In the genomic region with DNA sequence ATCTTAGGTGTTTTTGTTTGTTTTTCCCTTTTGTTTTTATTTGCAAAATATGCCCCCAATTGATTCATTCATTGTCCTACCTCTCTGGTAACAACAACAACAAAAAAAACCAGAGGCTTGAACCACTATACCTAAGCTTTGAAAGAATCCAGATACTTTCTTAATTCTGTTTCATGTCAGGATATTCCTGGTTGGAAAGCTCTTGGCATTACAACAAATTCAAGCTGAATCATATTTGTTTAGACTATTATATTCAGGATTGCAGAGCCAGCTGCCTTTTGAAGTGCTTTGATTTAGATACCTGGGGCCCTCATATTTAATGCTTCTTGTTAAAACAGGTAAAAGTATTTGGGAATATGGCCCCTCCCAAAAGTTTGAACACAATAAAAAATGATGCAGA, we compare ENCODE assay signal across 2 cellular contexts.
TF ChIP-seq lines count a peak whose summit lies in the region.

No MANE protein-coding gene starts in this region.

TF ChIP-seq in A549, 52 proteins besides CTCF, POLR2A, EP300 and RAD21 (continued from another document and continues in another):
- TF ChIP-seq, protein P1, sequence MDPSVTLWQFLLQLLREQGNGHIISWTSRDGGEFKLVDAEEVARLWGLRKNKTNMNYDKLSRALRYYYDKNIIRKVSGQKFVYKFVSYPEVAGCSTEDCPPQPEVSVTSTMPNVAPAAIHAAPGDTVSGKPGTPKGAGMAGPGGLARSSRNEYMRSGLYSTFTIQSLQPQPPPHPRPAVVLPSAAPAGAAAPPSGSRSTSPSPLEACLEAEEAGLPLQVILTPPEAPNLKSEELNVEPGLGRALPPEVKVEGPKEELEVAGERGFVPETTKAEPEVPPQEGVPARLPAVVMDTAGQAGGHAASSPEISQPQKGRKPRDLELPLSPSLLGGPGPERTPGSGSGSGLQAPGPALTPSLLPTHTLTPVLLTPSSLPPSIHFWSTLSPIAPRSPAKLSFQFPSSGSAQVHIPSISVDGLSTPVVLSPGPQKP (IDR thresholded peaks at IDR 0.05; ENCODE audit: low read depth, low read length), result no peak
- TF ChIP-seq, protein P2, sequence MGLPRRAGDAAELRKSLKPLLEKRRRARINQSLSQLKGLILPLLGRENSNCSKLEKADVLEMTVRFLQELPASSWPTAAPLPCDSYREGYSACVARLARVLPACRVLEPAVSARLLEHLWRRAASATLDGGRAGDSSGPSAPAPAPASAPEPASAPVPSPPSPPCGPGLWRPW (IDR thresholded peaks at IDR 0.05), result no peak
- TF ChIP-seq, protein P3, sequence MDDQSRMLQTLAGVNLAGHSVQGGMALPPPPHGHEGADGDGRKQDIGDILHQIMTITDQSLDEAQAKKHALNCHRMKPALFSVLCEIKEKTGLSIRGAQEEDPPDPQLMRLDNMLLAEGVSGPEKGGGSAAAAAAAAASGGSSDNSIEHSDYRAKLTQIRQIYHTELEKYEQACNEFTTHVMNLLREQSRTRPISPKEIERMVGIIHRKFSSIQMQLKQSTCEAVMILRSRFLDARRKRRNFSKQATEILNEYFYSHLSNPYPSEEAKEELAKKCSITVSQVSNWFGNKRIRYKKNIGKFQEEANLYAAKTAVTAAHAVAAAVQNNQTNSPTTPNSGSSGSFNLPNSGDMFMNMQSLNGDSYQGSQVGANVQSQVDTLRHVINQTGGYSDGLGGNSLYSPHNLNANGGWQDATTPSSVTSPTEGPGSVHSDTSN (IDR thresholded peaks at IDR 0.05), result no peak
- TF ChIP-seq EHMT2 (IDR thresholded peaks at IDR 0.05; ENCODE audit: low read depth) (no peak), ZC3H11A (IDR thresholded peaks at IDR 0.05) (no peak), CHD4 (IDR thresholded peaks at IDR 0.05; ENCODE audit: borderline replicate concordance) (no peak), RARB (CRISPR knock-in tag; IDR thresholded peaks at IDR 0.05) (no peak), TP53 (CRISPR knock-in tag; IDR thresholded peaks at IDR 0.05) (no peak), ESRRA (IDR thresholded peaks at IDR 0.05; ENCODE audit: borderline replicate concordance, low read length) (no peak), MAFK (IDR thresholded peaks at IDR 0.05; ENCODE audit: partially characterized antibody) (no peak)
- TF ChIP-seq, protein P4, sequence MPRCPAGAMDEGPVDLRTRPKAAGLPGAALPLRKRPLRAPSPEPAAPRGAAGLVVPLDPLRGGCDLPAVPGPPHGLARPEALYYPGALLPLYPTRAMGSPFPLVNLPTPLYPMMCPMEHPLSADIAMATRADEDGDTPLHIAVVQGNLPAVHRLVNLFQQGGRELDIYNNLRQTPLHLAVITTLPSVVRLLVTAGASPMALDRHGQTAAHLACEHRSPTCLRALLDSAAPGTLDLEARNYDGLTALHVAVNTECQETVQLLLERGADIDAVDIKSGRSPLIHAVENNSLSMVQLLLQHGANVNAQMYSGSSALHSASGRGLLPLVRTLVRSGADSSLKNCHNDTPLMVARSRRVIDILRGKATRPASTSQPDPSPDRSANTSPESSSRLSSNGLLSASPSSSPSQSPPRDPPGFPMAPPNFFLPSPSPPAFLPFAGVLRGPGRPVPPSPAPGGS (IDR thresholded peaks at IDR 0.05), result no peak
- TF ChIP-seq, protein P5, sequence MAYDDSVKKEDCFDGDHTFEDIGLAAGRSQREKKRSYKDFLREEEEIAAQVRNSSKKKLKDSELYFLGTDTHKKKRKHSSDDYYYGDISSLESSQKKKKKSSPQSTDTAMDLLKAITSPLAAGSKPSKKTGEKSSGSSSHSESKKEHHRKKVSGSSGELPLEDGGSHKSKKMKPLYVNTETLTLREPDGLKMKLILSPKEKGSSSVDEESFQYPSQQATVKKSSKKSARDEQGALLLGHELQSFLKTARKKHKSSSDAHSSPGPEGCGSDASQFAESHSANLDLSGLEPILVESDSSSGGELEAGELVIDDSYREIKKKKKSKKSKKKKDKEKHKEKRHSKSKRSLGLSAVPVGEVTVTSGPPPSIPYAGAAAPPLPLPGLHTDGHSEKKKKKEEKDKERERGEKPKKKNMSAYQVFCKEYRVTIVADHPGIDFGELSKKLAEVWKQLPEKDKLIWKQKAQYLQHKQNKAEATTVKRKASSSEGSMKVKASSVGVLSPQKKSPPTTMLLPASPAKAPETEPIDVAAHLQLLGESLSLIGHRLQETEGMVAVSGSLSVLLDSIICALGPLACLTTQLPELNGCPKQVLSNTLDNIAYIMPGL (CRISPR knock-in tag; IDR thresholded peaks at IDR 0.05; ENCODE audit: borderline replicate concordance), result no peak
- TF ChIP-seq, protein P6, sequence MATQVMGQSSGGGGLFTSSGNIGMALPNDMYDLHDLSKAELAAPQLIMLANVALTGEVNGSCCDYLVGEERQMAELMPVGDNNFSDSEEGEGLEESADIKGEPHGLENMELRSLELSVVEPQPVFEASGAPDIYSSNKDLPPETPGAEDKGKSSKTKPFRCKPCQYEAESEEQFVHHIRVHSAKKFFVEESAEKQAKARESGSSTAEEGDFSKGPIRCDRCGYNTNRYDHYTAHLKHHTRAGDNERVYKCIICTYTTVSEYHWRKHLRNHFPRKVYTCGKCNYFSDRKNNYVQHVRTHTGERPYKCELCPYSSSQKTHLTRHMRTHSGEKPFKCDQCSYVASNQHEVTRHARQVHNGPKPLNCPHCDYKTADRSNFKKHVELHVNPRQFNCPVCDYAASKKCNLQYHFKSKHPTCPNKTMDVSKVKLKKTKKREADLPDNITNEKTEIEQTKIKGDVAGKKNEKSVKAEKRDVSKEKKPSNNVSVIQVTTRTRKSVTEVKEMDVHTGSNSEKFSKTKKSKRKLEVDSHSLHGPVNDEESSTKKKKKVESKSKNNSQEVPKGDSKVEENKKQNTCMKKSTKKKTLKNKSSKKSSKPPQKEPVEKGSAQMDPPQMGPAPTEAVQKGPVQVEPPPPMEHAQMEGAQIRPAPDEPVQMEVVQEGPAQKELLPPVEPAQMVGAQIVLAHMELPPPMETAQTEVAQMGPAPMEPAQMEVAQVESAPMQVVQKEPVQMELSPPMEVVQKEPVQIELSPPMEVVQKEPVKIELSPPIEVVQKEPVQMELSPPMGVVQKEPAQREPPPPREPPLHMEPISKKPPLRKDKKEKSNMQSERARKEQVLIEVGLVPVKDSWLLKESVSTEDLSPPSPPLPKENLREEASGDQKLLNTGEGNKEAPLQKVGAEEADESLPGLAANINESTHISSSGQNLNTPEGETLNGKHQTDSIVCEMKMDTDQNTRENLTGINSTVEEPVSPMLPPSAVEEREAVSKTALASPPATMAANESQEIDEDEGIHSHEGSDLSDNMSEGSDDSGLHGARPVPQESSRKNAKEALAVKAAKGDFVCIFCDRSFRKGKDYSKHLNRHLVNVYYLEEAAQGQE (IDR thresholded peaks at IDR 0.05), result no peak
- TF ChIP-seq, protein P7, sequence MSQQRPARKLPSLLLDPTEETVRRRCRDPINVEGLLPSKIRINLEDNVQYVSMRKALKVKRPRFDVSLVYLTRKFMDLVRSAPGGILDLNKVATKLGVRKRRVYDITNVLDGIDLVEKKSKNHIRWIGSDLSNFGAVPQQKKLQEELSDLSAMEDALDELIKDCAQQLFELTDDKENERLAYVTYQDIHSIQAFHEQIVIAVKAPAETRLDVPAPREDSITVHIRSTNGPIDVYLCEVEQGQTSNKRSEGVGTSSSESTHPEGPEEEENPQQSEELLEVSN (IDR thresholded peaks at IDR 0.05; ENCODE audit: borderline replicate concordance, low read depth), result no peak
- TF ChIP-seq, protein P8, sequence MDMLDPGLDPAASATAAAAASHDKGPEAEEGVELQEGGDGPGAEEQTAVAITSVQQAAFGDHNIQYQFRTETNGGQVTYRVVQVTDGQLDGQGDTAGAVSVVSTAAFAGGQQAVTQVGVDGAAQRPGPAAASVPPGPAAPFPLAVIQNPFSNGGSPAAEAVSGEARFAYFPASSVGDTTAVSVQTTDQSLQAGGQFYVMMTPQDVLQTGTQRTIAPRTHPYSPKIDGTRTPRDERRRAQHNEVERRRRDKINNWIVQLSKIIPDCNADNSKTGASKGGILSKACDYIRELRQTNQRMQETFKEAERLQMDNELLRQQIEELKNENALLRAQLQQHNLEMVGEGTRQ (IDR thresholded peaks at IDR 0.05), result no peak

TF ChIP-seq in IMR-90, 13 proteins besides CTCF, POLR2A, EP300 and RAD21:
- TF ChIP-seq, protein P1 (IDR thresholded peaks at IDR 0.05; ENCODE audit: borderline replicate concordance, low read depth, low read length), result no peak
- no peak for TF ChIP-seq BHLHE40 (IDR thresholded peaks at IDR 0.05; ENCODE audit: low read depth, low read length)
- no peak for TF ChIP-seq RCOR1 (IDR thresholded peaks at IDR 0.05; ENCODE audit: insufficient replicate concordance, low read length)
- TF ChIP-seq CHD1 (IDR thresholded peaks at IDR 0.05; ENCODE audit: low read depth, low read length), result no peak
- TF ChIP-seq SMC3 (IDR thresholded peaks at IDR 0.05; ENCODE audit: low read depth, low read length), result no peak
- TF ChIP-seq MAZ (IDR thresholded peaks at IDR 0.05; ENCODE audit: borderline replicate concordance, low read depth, low read length), result no peak
- TF ChIP-seq CEBPB (IDR thresholded peaks at IDR 0.05; ENCODE audit: low read depth, low read length), result no peak
- TF ChIP-seq, protein P8 (IDR thresholded peaks at IDR 0.05; ENCODE audit: low read depth, low read length), result no peak
TF ChIP-seq in IMR-90: peak in this region for 0.
